ENCODE assay signal across 9 cellular contexts in genomic region chr18:2847341-2848144, GRCh38. TPM values are rescaled to one million over a fixed set of nuclear protein-coding genes. Genes with fewer than 3 reads are reported as not detected.
DNase-seq lines count a peak whose midpoint lies in the region; ATAC-seq, FAIRE-seq and TF ChIP-seq lines count a peak whose summit lies in the region.
"Had no signal": no experiment of that assay in that cellular context is flagged by ENCODE, and none has a peak within 500 bp of the region (broad histone marks: within the 10 kb centered on the region; RNA-seq: fewer than 3 reads in every experiment).

No MANE protein-coding gene starts in this region.

- TF ChIP-seq CTCF in A549 (IDR thresholded peaks at IDR 0.05) (no peak), thoracic aorta (IDR thresholded peaks at IDR 0.05) (no peak)

- H3K27ac ChIP-seq in A549 (peak overlapping the region in 1 of 2 experiments; percentile 46; a peak in 2 of 6 replicates), SJSA1 (no peak overlapping the region), mesenchymal stem cell (ENCODE audit: low read length, poor library complexity, severe bottlenecking) (no peak overlapping the region), thoracic aorta (peak overlapping the region; percentile 53 to 57)

- no peak for TF ChIP-seq EP300 in A549 (IDR thresholded peaks at IDR 0.05)

- TF ChIP-seq POLR2A in A549 (IDR thresholded peaks at IDR 0.05; ENCODE audit: low read length): no peak

- H3K27me3 ChIP-seq in SJSA1 (replicated peaks) (peaks cover 56% of the 10 kb centered on the region), mesenchymal stem cell (ENCODE audit: control insufficient read depth in 1 of 2, insufficient read depth in 1 of 2, low read length in 2 of 2) (peaks cover 0 to 43% of the 10 kb centered on the region in 2 experiments), thoracic aorta (replicated peaks; ENCODE audit: insufficient read depth) (no peaks in the 10 kb centered on the region)

- H3K4me1 ChIP-seq in A549 (no peaks in the 10 kb centered on the region; the same call in 2 of the 3 replicates), SJSA1 (replicated peaks) (peaks cover 22% of the 10 kb centered on the region), mesenchymal stem cell (ENCODE audit: control insufficient read depth, insufficient read depth, low read depth, low read length) (peaks cover 18% of the 10 kb centered on the region), thoracic aorta (ENCODE audit: control insufficient read depth in 1 of 2, low read depth in 2 of 2) (peaks cover 0 to 13% of the 10 kb centered on the region in 2 donors)

- H3K18ac ChIP-seq in mesenchymal stem cell (ENCODE audit: low read depth in 1 of 2, low read length in 2 of 2): no peak overlapping the region

- H2BK120ac ChIP-seq in mesenchymal stem cell (ENCODE audit: low read depth, low read length): no peak overlapping the region

- H3K4me3 ChIP-seq in A549 (peak overlapping the region; percentile 49), SJSA1 (peak overlapping the region; percentile 34), mesenchymal stem cell (ENCODE audit: insufficient read depth in 1 of 2, low read depth in 1 of 2, low read length in 2 of 2) (peak overlapping the region; percentile 54 to 80), thoracic aorta (peak overlapping the region; percentile 79)

- no peak overlapping the region for H2BK12ac ChIP-seq in mesenchymal stem cell (ENCODE audit: low read length in 2 of 2)

- H2AFZ ChIP-seq in mesenchymal stem cell (ENCODE audit: low read depth, low read length): no peak overlapping the region

- H4K91ac ChIP-seq in mesenchymal stem cell (ENCODE audit: low read length): no peak overlapping the region

- DNase-seq in A549 (ENCODE audit: low read depth in 1 of 2, low spot score in 1 of 2): no peak
- DNase-seq in SJSA1 (ENCODE audit: low read depth in 1 of 2, low spot score in 2 of 2): peak; percentile 25 to 33
- peak; percentile 33 for DNase-seq in dermis blood vessel endothelial cell
- peak; percentile 30 for DNase-seq in mesenchymal stem cell
- DNase-seq in thoracic aorta (ENCODE audit: low spot score): no peak
- no peak for DNase-seq in NCI-H146 (lab: John Stamatoyannopoulos, UW)

- H3K9me3 ChIP-seq in A549 (no peaks in the 10 kb centered on the region), SJSA1 (replicated peaks) (no peaks in the 10 kb centered on the region; the same call in 1 of the 2 replicates), mesenchymal stem cell (ENCODE audit: control insufficient read depth, low read length) (no peaks in the 10 kb centered on the region), thoracic aorta (no peaks in the 10 kb centered on the region)

- H3K4me2 ChIP-seq in A549: peak overlapping the region; percentile 94
- H3K4me2 ChIP-seq in mesenchymal stem cell (ENCODE audit: low read length, poor library complexity, severe bottlenecking): peak overlapping the region; percentile 96

- TF ChIP-seq RAD21 in A549 (conservative IDR thresholded peaks at IDR 0.05 in 1 of 2, IDR thresholded peaks at IDR 0.05 in 1 of 2): no peak

- no peak overlapping the region for H3K23ac ChIP-seq in mesenchymal stem cell (ENCODE audit: low read length in 2 of 2)

- no peaks in the 10 kb centered on the region for H3K79me1 ChIP-seq in mesenchymal stem cell (replicated peaks; ENCODE audit: low read length, poor library complexity, severe bottlenecking)

- H3K36me3 ChIP-seq in SJSA1: no peaks in the 10 kb centered on the region
- H3K36me3 ChIP-seq in mesenchymal stem cell (ENCODE audit: control insufficient read depth in 1 of 2, insufficient read depth in 2 of 2, low read depth in 1 of 2, low read length in 2 of 2): no peaks in the 10 kb centered on the region
- H3K36me3 ChIP-seq in thoracic aorta: no peaks in the 10 kb centered on the region

- H2BK15ac ChIP-seq in mesenchymal stem cell (ENCODE audit: low read depth, poor library complexity, severe bottlenecking): no peak overlapping the region

- no peak overlapping the region for H2BK5ac ChIP-seq in mesenchymal stem cell (ENCODE audit: low read depth, low read length, poor library complexity, severe bottlenecking)

- no peak overlapping the region for H2AK5ac ChIP-seq in mesenchymal stem cell (ENCODE audit: low read length, severe bottlenecking)

- H4K8ac ChIP-seq in mesenchymal stem cell (ENCODE audit: low read length): no peak overlapping the region

- peak overlapping the region; percentile 85 for H3K9ac ChIP-seq in mesenchymal stem cell (ENCODE audit: low read length)

- 4% methylated on average over 17 of the region's 71 CpGs for WGBS in A549 (ENCODE audit: missing lambda C conversion rate)
- under 1% methylated on average over 61 of the region's 71 CpGs for WGBS in mesenchymal stem cell

- no peak overlapping the region for H3K4ac ChIP-seq in mesenchymal stem cell (ENCODE audit: low read depth in 1 of 2, low read length in 2 of 2)

- ATAC-seq in A549 (peak; percentile 40 to 61; a peak in 5 of 6 replicates), GM21367 (IDR thresholded peaks at IDR 0.05; ENCODE audit: unreplicated experiment) (peak; percentile 29), thoracic aorta (ENCODE audit: insufficient number of reproducible peaks, low FRiP score, low read depth) (peak; percentile 49), GM18858 (IDR thresholded peaks at IDR 0.05; ENCODE audit: unreplicated experiment) (no peak)

- no peak for FAIRE-seq in A549 (lab: Jason Lieb, UNC)
- FAIRE-seq: G401.6 had no signal

- POLR2A ChIA-PET in A549 (lab: Yijun Ruan, JAX): interaction anchor here (0.7 kb wide), 1 partner anchor 63 kb away, joined by 6 read pairs; no protein-coding TSS in a partner anchor

- CTCF ChIA-PET in A549 (lab: Yijun Ruan, JAX): no interaction called here

- no peak overlapping the region for H3K14ac ChIP-seq in mesenchymal stem cell (ENCODE audit: low read length in 2 of 2)

TF ChIP-seq in A549, 52 proteins besides CTCF, POLR2A, EP300 and RAD21:
- TF ChIP-seq HDAC2 (IDR thresholded peaks at IDR 0.05): peak; percentile 71; the same call in 1 of the 2 replicates
- no peak for TF ChIP-seq ZSCAN20 (CRISPR knock-in tag; IDR thresholded peaks at IDR 0.05)

RNA-seq across cellular contexts. Expression of gene EMILIN2, which starts 0.7 kb away (rescaled TPM):
- polyA plus RNA-seq in A549 (2011; rRNA removed) (4.2 and 5.4 TPM in 2 replicates), A549 (2017; fragmentation: RNase III; extraction: RNeasy Plus Mini Kit Qiagen cat#74134 plus additional on column Dnase treatment) (6.1 to 7.8 TPM (median 6.7 TPM) in 3 replicates)
- 5.5 and 8.1 TPM in 2 replicates for polyA plus RNA-seq in A549 (2012; cell fraction: cytosol; rRNA removed)
- polyA plus RNA-seq in A549 (2012; cell fraction: nucleus; rRNA removed): 10.1 and 10.2 TPM in 2 replicates
- 4.3 and 4.7 TPM in 2 replicates for polyA minus RNA-seq in A549 (2011; rRNA and poly(A)+ RNA removed)
- total RNA-seq in SJSA1 (2014; rRNA removed; shearing (Covaris generic)): 22.7 and 28.9 TPM in 2 replicates
- total RNA-seq in dermis blood vessel endothelial cell (4.4 and 8.7 TPM in 2 replicates), thoracic aorta (10 to 100 TPM; 22.6 to 27.4 TPM)
- 3.7 TPM for polyA plus RNA-seq in mesenchymal stem cell (2013, experiment 1 of 2)
- 3.5 TPM for polyA plus RNA-seq in mesenchymal stem cell (2013, experiment 2 of 2)

Comparison
In these comparisons a context has a peak if more than half of its experiments do, and no peak if none do; other contexts are left out.
1. DNase-seq: peak in SJSA1 (2 of 2), dermis blood vessel endothelial cell (single experiment) and mesenchymal stem cell (single experiment); none in A549 (0 of 2), thoracic aorta (single experiment) and NCI-H146 (single experiment).
2. H3K27ac ChIP-seq: peak in thoracic aorta (2 of 2); none in SJSA1 (single experiment) and mesenchymal stem cell (single experiment).
3. Peak in every context shown above with its lines, with median percentiles within 50 percentile points of each other: H3K4me3 ChIP-seq.